In genomic region chr1:58823481-58824010, GRCh38 we compare ENCODE assay signal across 13 cellular contexts. TPM values are rescaled to one million over a fixed set of nuclear protein-coding genes. Genes with fewer than 3 reads are reported as not detected.
A peak's percentile ranks its signal among the peaks of the same experiment; 100 is the strongest.
DNase-seq lines count a peak whose midpoint lies in the region; ATAC-seq lines count a peak whose summit lies in the region.
"Had no signal": no experiment of that assay in that cellular context is flagged by ENCODE, and none has a peak within 500 bp of the region (broad histone marks: within the 10 kb centered on the region; RNA-seq: fewer than 3 reads in every experiment).

No MANE protein-coding gene starts in this region.

- ATAC-seq in HG03135 (IDR thresholded peaks at IDR 0.05; ENCODE audit: unreplicated experiment), result no peak
- ATAC-seq: activated T-cell treated with anti-CD3 and anti-CD28 coated beads, Interleukin-2, amount 50 U/mL, for 72 hours had no signal

- peak; percentile 63 for DNase-seq in AG08396 (ENCODE audit: low spot score)
- DNase-seq in HT1080 (ENCODE audit: low read depth), result peak; percentile 96
- peak; percentile 69 for DNase-seq in astrocyte of the hippocampus (ENCODE audit: low read depth, low spot score)
- peak; percentile 88 for DNase-seq in islet precursor cell
- no peak for DNase-seq in occipital lobe (lab: John Stamatoyannopoulos, UW)
- DNase-seq in activated CD4-positive, alpha-beta T cell treated with anti-CD3 and anti-CD28 coated beads for 1 hour, result no peak
- DNase-seq in OCI-M2 (lab: John Stamatoyannopoulos, UW; ENCODE audit: unreplicated experiment), result no peak
- DNase-seq: activated T-cell treated with anti-CD3 and anti-CD28 coated beads, Interleukin-2, amount 50 U/mL, for 72 hours; CD4-positive, CD25-positive, alpha-beta regulatory T cell; KBM-7; NCI-H446 treated with DMSO at 0.1 percent for 48 hours; T-helper 2 cell had no signal

RNA-seq across cellular contexts. Expression of gene JUN, which starts 39.7 kb away (rescaled TPM):
- 112 and 132 TPM in 2 replicates for total RNA-seq in HT1080 (2014; rRNA removed; shearing (Covaris generic))
- 96.8 and 99.6 TPM in 2 replicates for polyA plus RNA-seq in HT1080 (2015; cell fraction: cytosol; rRNA removed)
- 173 and 201 TPM in 2 replicates for polyA plus RNA-seq in HT1080 (2015; cell fraction: nucleus; rRNA removed)
- 76.1 TPM for total RNA-seq in occipital lobe

Comparison
In these comparisons a context has a peak if more than half of its experiments do, and no peak if none do; other contexts are left out.
1. DNase-seq: peak in AG08396 (single experiment), HT1080 (single experiment), astrocyte of the hippocampus (single experiment) and islet precursor cell (single experiment); none in occipital lobe (single experiment), activated CD4-positive, alpha-beta T cell treated with anti-CD3 and anti-CD28 coated beads for 1 hour (single experiment) and OCI-M2 (single experiment).